Comparison of ENCODE assay signal across 13 cellular contexts in genomic region chr4:4269856-4270255, GRCh38. TPM values are rescaled to one million over a fixed set of nuclear protein-coding genes. Genes with fewer than 3 reads are reported as not detected.
DNase-seq lines count a peak whose midpoint lies in the region; ATAC-seq lines count a peak whose summit lies in the region.
"Had no signal": no experiment of that assay in that cellular context is flagged by ENCODE, and none has a peak within 500 bp of the region (broad histone marks: within the 10 kb centered on the region; RNA-seq: fewer than 3 reads in every experiment).

No MANE protein-coding gene starts in this region.

- H3K27me3 Mint-ChIP-seq in activated T-cell treated with anti-CD3 and anti-CD28 coated beads, Interleukin-2, amount 50 U/mL, for 24 hours: no peaks in the 10 kb centered on the region
- no peaks in the 10 kb centered on the region for H3K27me3 Mint-ChIP-seq in dendritic cell treated with granulocyte-macrophage colony-stimulating factor and Interleukin-4, amounts not matched to agents 40 ng/mL and 50 ng/mL, for 4 days

- no peaks in the 10 kb centered on the region for H3K9me3 Mint-ChIP-seq in activated T-cell treated with anti-CD3 and anti-CD28 coated beads, Interleukin-2, amount 50 U/mL, for 24 hours
- H3K9me3 Mint-ChIP-seq in dendritic cell treated with granulocyte-macrophage colony-stimulating factor and Interleukin-4, amounts not matched to agents 40 ng/mL and 50 ng/mL, for 4 days: no peaks in the 10 kb centered on the region

- peak overlapping the region; percentile 87 for H3K27ac Mint-ChIP-seq in activated T-cell treated with anti-CD3 and anti-CD28 coated beads, Interleukin-2, amount 50 U/mL, for 24 hours
- H3K27ac Mint-ChIP-seq in dendritic cell treated with granulocyte-macrophage colony-stimulating factor and Interleukin-4, amounts not matched to agents 40 ng/mL and 50 ng/mL, for 4 days: peak overlapping the region; percentile 89

- intact Hi-C loops in dendritic cell treated with granulocyte-macrophage colony-stimulating factor and Interleukin-4, amounts not matched to agents 40 ng/mL and 50 ng/mL, for 4 days (cut with micrococcal nuclease): no loop called here

- no peak for ATAC-seq in GM19035 (IDR thresholded peaks at IDR 0.05; ENCODE audit: unreplicated experiment)

- peaks cover 93% of the 10 kb centered on the region for H3K36me3 Mint-ChIP-seq in activated T-cell treated with anti-CD3 and anti-CD28 coated beads, Interleukin-2, amount 50 U/mL, for 24 hours (ENCODE audit: low read depth)
- peaks cover 46% of the 10 kb centered on the region for H3K36me3 Mint-ChIP-seq in dendritic cell treated with granulocyte-macrophage colony-stimulating factor and Interleukin-4, amounts not matched to agents 40 ng/mL and 50 ng/mL, for 4 days (ENCODE audit: low read depth)

- peak overlapping the region; percentile 27 for H3K4me3 Mint-ChIP-seq in activated T-cell treated with anti-CD3 and anti-CD28 coated beads, Interleukin-2, amount 50 U/mL, for 24 hours
- H3K4me3 Mint-ChIP-seq in dendritic cell treated with granulocyte-macrophage colony-stimulating factor and Interleukin-4, amounts not matched to agents 40 ng/mL and 50 ng/mL, for 4 days: no peak overlapping the region

- no peak for DNase-seq in activated T-cell treated with anti-CD3 and anti-CD28 coated beads, Interleukin-2, amount 50 U/mL, for 24 hours
- DNase-seq in activated T-cell treated with anti-CD3 and anti-CD28 coated beads for 4 hours (no peak), SW 1271 (lab: John Stamatoyannopoulos, UW) (peak; percentile 37 to 62), pulmonary artery endothelial cell (ENCODE audit: low read depth, low spot score) (peak; percentile 54), GDM1 (lab: John Stamatoyannopoulos, UW) (no peak), NCI-H146 treated with DMSO at 0.1 percent for 48 hours (lab: John Stamatoyannopoulos, UW; ENCODE audit: unreplicated experiment) (no peak)
- DNase-seq: islet precursor cell, KG1, NCI-H510A, tibial artery had no signal

- H3K4me1 Mint-ChIP-seq in activated T-cell treated with anti-CD3 and anti-CD28 coated beads, Interleukin-2, amount 50 U/mL, for 24 hours (ENCODE audit: low read depth): peaks cover 30% of the 10 kb centered on the region
- H3K4me1 Mint-ChIP-seq in dendritic cell treated with granulocyte-macrophage colony-stimulating factor and Interleukin-4, amounts not matched to agents 40 ng/mL and 50 ng/mL, for 4 days (ENCODE audit: low read depth): peaks cover 50% of the 10 kb centered on the region

RNA-seq across cellular contexts. Expression of gene LYAR, which starts 20.1 kb away (rescaled TPM):
- 25.3 and 37.4 TPM in 2 replicates for total RNA-seq in pulmonary artery endothelial cell

RNA-seq across cellular contexts. Expression of gene ZBTB49, which starts 20.2 kb away (rescaled TPM):
- total RNA-seq in pulmonary artery endothelial cell: 3.4 and 4.6 TPM in 2 replicates

RNA-seq across cellular contexts. Expression of gene TMEM128, which starts 21.8 kb away (rescaled TPM):
- 13.6 and 20.8 TPM in 2 replicates for total RNA-seq in pulmonary artery endothelial cell

RNA-seq across cellular contexts. Expression of gene OTOP1, which starts 43.1 kb away (rescaled TPM):
- total RNA-seq in pulmonary artery endothelial cell: not detected in 2 replicates
- total RNA-seq: omental fat pad had no signal

Comparison
In these comparisons a context has a peak if more than half of its experiments do, and no peak if none do; other contexts are left out.
1. DNase-seq: peak in SW 1271 (2 of 2) and pulmonary artery endothelial cell (single experiment); none in activated T-cell treated with anti-CD3 and anti-CD28 coated beads, Interleukin-2, amount 50 U/mL, for 24 hours (single experiment), activated T-cell treated with anti-CD3 and anti-CD28 coated beads for 4 hours (single experiment), GDM1 (single experiment) and NCI-H146 treated with DMSO at 0.1 percent for 48 hours (single experiment).